8 cellular contexts compared by ENCODE assay signal in genomic region chr10:70656489-70656888, GRCh38.
DNase-seq lines count a peak whose midpoint lies in the region; ATAC-seq and TF ChIP-seq lines count a peak whose summit lies in the region.

No MANE protein-coding gene starts in this region.

- H3K27ac Mint-ChIP-seq in stimulated activated naive CD8-positive, alpha-beta T cell treated with anti-CD3 and anti-CD28 coated beads, Interleukin-15, amount 100 ng/mL, for 72 hours = no peak overlapping the region

- H3K27me3 Mint-ChIP-seq in stimulated activated naive CD8-positive, alpha-beta T cell treated with anti-CD3 and anti-CD28 coated beads, Interleukin-15, amount 100 ng/mL, for 72 hours = peaks cover 3% of the 10 kb centered on the region

- DNase-seq in UCSD-AML1 (lab: John Stamatoyannopoulos, UW; ENCODE audit: unreplicated experiment) (peak; percentile 81), foreskin fibroblast (peak; percentile 99), NCI-H146 (lab: John Stamatoyannopoulos, UW) (no peak), NCI-H187 (lab: John Stamatoyannopoulos, UW) (no peak)
- DNase-seq in stimulated activated naive CD8-positive, alpha-beta T cell treated with anti-CD3 and anti-CD28 coated beads, Interleukin-15, amount 100 ng/mL, for 72 hours = peak; percentile 39 to 76

- peaks cover 11 to 24% of the 10 kb centered on the region in 2 donors for H3K9me3 Mint-ChIP-seq in stimulated activated naive CD8-positive, alpha-beta T cell treated with anti-CD3 and anti-CD28 coated beads, Interleukin-15, amount 100 ng/mL, for 72 hours

- peak overlapping the region; percentile 8 to 30 for H3K4me3 Mint-ChIP-seq in stimulated activated naive CD8-positive, alpha-beta T cell treated with anti-CD3 and anti-CD28 coated beads, Interleukin-15, amount 100 ng/mL, for 72 hours

- H3K4me3 ChIP-seq in foreskin fibroblast (ENCODE audit: low read depth in 1 of 2, low read length in 2 of 2) = no peak overlapping the region

- no peak for TF ChIP-seq CTCF in foreskin fibroblast (IDR thresholded peaks at IDR 0.05; ENCODE audit: low read depth, low read length)

- peaks cover 16% of the 10 kb centered on the region for H3K4me1 Mint-ChIP-seq in stimulated activated naive CD8-positive, alpha-beta T cell treated with anti-CD3 and anti-CD28 coated beads, Interleukin-15, amount 100 ng/mL, for 72 hours

- ATAC-seq in GM18502 (IDR thresholded peaks at IDR 0.05; ENCODE audit: poor library complexity, unreplicated experiment) = peak; percentile 84
- ATAC-seq in HG02798 (IDR thresholded peaks at IDR 0.05; ENCODE audit: poor library complexity, unreplicated experiment) = peak; percentile 83
- peak; percentile 100 for ATAC-seq in stimulated activated naive CD8-positive, alpha-beta T cell treated with anti-CD3 and anti-CD28 coated beads, Interleukin-15, amount 100 ng/mL, for 72 hours
- ATAC-seq in GM21737 (IDR thresholded peaks at IDR 0.05; ENCODE audit: unreplicated experiment) = no peak

Comparison
In these comparisons a context has a peak if more than half of its experiments do, and no peak if none do; other contexts are left out.
1. DNase-seq: peak in UCSD-AML1 (single experiment), foreskin fibroblast (2 of 2) and stimulated activated naive CD8-positive, alpha-beta T cell treated with anti-CD3 and anti-CD28 coated beads, Interleukin-15, amount 100 ng/mL, for 72 hours (2 of 2); none in NCI-H146 (single experiment) and NCI-H187 (0 of 2).